ENCODE assay signal across 23 cellular contexts in the genomic region with DNA sequence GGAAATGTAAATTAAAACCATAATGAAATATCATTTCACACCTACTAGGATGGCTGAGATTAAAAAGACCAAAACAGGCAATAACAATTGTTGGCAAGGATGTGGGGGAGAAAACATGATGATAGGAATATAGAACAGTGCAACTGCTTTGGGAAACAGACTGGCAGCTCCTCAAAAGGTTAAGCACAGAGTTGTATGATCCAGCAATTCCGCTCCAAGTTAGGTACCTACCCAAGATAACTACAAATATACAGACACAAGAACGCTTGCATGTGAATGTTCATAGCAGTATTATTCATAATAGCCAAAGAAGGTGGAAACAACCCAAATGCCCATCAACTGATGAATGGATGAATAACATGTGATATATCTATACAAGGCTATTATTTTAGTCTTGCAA.
"Had no signal": no experiment of that assay in that cellular context is flagged by ENCODE, and none has a peak within 500 bp of the region (broad histone marks: within the 10 kb centered on the region; RNA-seq: fewer than 3 reads in every experiment).

No MANE protein-coding gene starts in this region.

- H3K27me3 ChIP-seq: MG63, SJCRH30 had no signal

- H3K4me3 ChIP-seq: MG63, SJCRH30 had no signal

- H3K4me3 Mint-ChIP-seq: T-cell; T-helper 1 cell treated with Interleukin-12 subunit alpha and Interleukin-12 subunit beta and Interleukin-4 antibody, amounts not matched to agents 30 μg/mL and 1 μg/mL, for 36 hours had no signal

- H3K9me3 ChIP-seq: SJCRH30 had no signal

- H3K36me3 Mint-ChIP-seq: T-cell had no signal

- H3K36me3 ChIP-seq: MG63, SJCRH30 had no signal

- H3K27ac Mint-ChIP-seq: T-cell; T-helper 1 cell treated with Interleukin-12 subunit alpha and Interleukin-12 subunit beta and Interleukin-4 antibody, amounts not matched to agents 30 μg/mL and 1 μg/mL, for 36 hours had no signal

- H3K27ac ChIP-seq: RWPE1, SJCRH30 had no signal

- DNase-seq: Karpas-422, KG1, MG63, NCI-H1092, NCI-H1105 treated with DMSO at 0.1 percent for 48 hours, NCI-H1417 treated with DMSO at 0.1 percent for 48 hours, NCI-H146, NCI-H1694 treated with DMSO at 0.1 percent for 48 hours, NCI-H1930, NCI-H2081, NCI-H2107, NCI-H2227 treated with DMSO at 0.1 percent for 48 hours, NCI-H524, NCI-H526 treated with DMSO at 0.1 percent for 48 hours, NCI-H748 treated with DMSO at 0.1 percent for 48 hours, PC-3, SHP77 treated with DMSO at 0.1 percent for 48 hours, SJCRH30, T-cell had no signal

- H3K27me3 Mint-ChIP-seq: T-cell had no signal

- ATAC-seq: Panc1, PC-3, SK-N-SH treated with all-trans-retinoic acid at 6 μM for 48 hours, T-cell had no signal

- H3K4me1 ChIP-seq: SJCRH30 had no signal
